Comparison of ENCODE assay signal across 11 cellular contexts in genomic region chr16:84177740-84178070, GRCh38. TPM values are rescaled to one million over a fixed set of nuclear protein-coding genes. Genes with fewer than 3 reads are reported as not detected.
DNase-seq lines count a peak whose midpoint lies in the region; ATAC-seq and TF ChIP-seq lines count a peak whose summit lies in the region.
"Had no signal": no experiment of that assay in that cellular context is flagged by ENCODE, and none has a peak within 500 bp of the region (broad histone marks: within the 10 kb centered on the region; RNA-seq: fewer than 3 reads in every experiment).

No MANE protein-coding gene starts in this region.

- H3K4me1 ChIP-seq in RWPE2 (ENCODE audit: insufficient read depth, poor library complexity, severe bottlenecking) (peaks cover 16% of the 10 kb centered on the region), esophagus squamous epithelium (peaks cover 20 to 52% (median 28%) of the 10 kb centered on the region in 3 donors), trophoblast cell (ENCODE audit: control insufficient read depth in 1 of 2, insufficient read depth in 2 of 2, low read length in 2 of 2) (peaks cover 21 to 22% of the 10 kb centered on the region in 2 experiments)

- H3K14ac ChIP-seq in trophoblast cell (ENCODE audit: low read length) = peak overlapping the region; percentile 28

- intact Hi-C loops in esophagus squamous epithelium (cut with DNase I) = no loop called here

- no peak overlapping the region for H3K9ac ChIP-seq in trophoblast cell (ENCODE audit: low read length)

- H2BK120ac ChIP-seq in trophoblast cell (ENCODE audit: insufficient read depth, low read length, poor library complexity) = peak overlapping the region; percentile 59

- no peak overlapping the region for H2AFZ ChIP-seq in trophoblast cell (ENCODE audit: insufficient read depth, low read length, poor library complexity)

- H2BK5ac ChIP-seq in trophoblast cell (ENCODE audit: low read depth, low read length, poor library complexity) = peak overlapping the region; percentile 8

- H3K79me2 ChIP-seq in trophoblast cell (ENCODE audit: control insufficient read depth, insufficient read depth, low read length, poor library complexity) = peaks cover 4% of the 10 kb centered on the region

- H4K91ac ChIP-seq in trophoblast cell (ENCODE audit: low read depth, low read length) = peak overlapping the region; percentile 40

- TF ChIP-seq CTCF in RWPE2 (IDR thresholded peaks at IDR 0.05; ENCODE audit: poor library complexity, severe bottlenecking) (no peak), esophagus squamous epithelium (IDR thresholded peaks at IDR 0.05) (no peak)

- H3K4me3 ChIP-seq in RWPE2 (ENCODE audit: severe bottlenecking) (no peak overlapping the region), esophagus squamous epithelium (no peak overlapping the region), trophoblast cell (ENCODE audit: low read depth, low read length) (no peak overlapping the region)

- H3K27ac ChIP-seq in RWPE2 (ENCODE audit: poor library complexity, severe bottlenecking) = peak overlapping the region; percentile 67
- peak overlapping the region; percentile 60 to 87 (median 78) for H3K27ac ChIP-seq in esophagus squamous epithelium
- peak overlapping the region; percentile 46 for H3K27ac ChIP-seq in trophoblast cell (ENCODE audit: low read depth, low read length)

- no peak overlapping the region for H2AK5ac ChIP-seq in trophoblast cell (ENCODE audit: low read length)

- H3K18ac ChIP-seq in trophoblast cell (ENCODE audit: low read length) = peak overlapping the region; percentile 20

- H3K23ac ChIP-seq in trophoblast cell (ENCODE audit: low read length) = no peak overlapping the region

- H4K12ac ChIP-seq in trophoblast cell (ENCODE audit: low read depth, low read length) = no peak overlapping the region

- peak overlapping the region; percentile 9 for H2BK12ac ChIP-seq in trophoblast cell (ENCODE audit: low read length)

- ATAC-seq in RWPE2 (ENCODE audit: low read depth) (no peak), GM18867 (IDR thresholded peaks at IDR 0.05; ENCODE audit: unreplicated experiment) (no peak)

- no peak overlapping the region for H3K4me2 ChIP-seq in trophoblast cell (ENCODE audit: low read length)

- H3K79me1 ChIP-seq in trophoblast cell (ENCODE audit: low read length) = peaks cover 8% of the 10 kb centered on the region

- H3K9me3 ChIP-seq in RWPE2 (ENCODE audit: severe bottlenecking) (no peaks in the 10 kb centered on the region), esophagus squamous epithelium (no peaks in the 10 kb centered on the region), trophoblast cell (ENCODE audit: insufficient read depth, low read depth, low read length) (no peaks in the 10 kb centered on the region)

- H3K27me3 ChIP-seq in RWPE2 (ENCODE audit: insufficient read depth, poor library complexity, severe bottlenecking) = no peaks in the 10 kb centered on the region
- no peaks in the 10 kb centered on the region for H3K27me3 ChIP-seq in esophagus squamous epithelium
- H3K27me3 ChIP-seq in trophoblast cell (ENCODE audit: insufficient read depth, low read length) = no peaks in the 10 kb centered on the region

- H3K4ac ChIP-seq in trophoblast cell (ENCODE audit: low read depth, low read length) = no peak overlapping the region

- 26 to 48% methylated on average over 8 of the region's 9 CpGs for WGBS in esophagus squamous epithelium, 2 donors
- no CpG with 5 or more reads among the region's 9 CpGs for WGBS in trophoblast cell (ENCODE audit: extremely low coverage, insufficient coverage, insufficient read length)

- DNase-seq in AG08395 (ENCODE audit: low spot score) = peak; percentile 32
- DNase-seq in RWPE2 (ENCODE audit: low spot score) = no peak
- no peak for DNase-seq in esophagus squamous epithelium (lab: John Stamatoyannopoulos, UW)
- DNase-seq in trophoblast cell = peak; percentile 32
- DNase-seq in HT-29 (ENCODE audit: low spot score) = no peak
- DNase-seq in activated CD8-positive, alpha-beta memory T cell treated with anti-CD3 and anti-CD28 coated beads, Interleukin-2, amount 50 U/mL, for 4 hours = no peak
- DNase-seq in NCI-H2171 treated with DMSO at 0.1 percent for 48 hours (lab: John Stamatoyannopoulos, UW) = no peak
- DNase-seq: activated gamma-delta T cell treated with Interleukin-2 at 50 U/mL for 16 hours, RPMI8226 had no signal

- peak overlapping the region; percentile 30 for H4K8ac ChIP-seq in trophoblast cell (ENCODE audit: low read depth, low read length)

- TF ChIP-seq POLR2A in esophagus squamous epithelium (IDR thresholded peaks at IDR 0.05) = no peak

- peaks cover 22% of the 10 kb centered on the region for H3K36me3 ChIP-seq in RWPE2 (ENCODE audit: low read depth)
- peaks cover 22 to 49% (median 24%) of the 10 kb centered on the region in 3 donors for H3K36me3 ChIP-seq in esophagus squamous epithelium
- H3K36me3 ChIP-seq in trophoblast cell (ENCODE audit: control insufficient read depth in 1 of 2, insufficient read depth in 2 of 2, low read length in 2 of 2) = peaks cover 46% of the 10 kb centered on the region in 2 experiments

RNA-seq across cellular contexts. Expression of gene TAF1C, which starts 9.2 kb away (rescaled TPM):
- total RNA-seq in esophagus squamous epithelium = 10 to 100 TPM; 23.9 to 43.7 (median 32.1) TPM
- polyA plus RNA-seq in trophoblast cell (2013) = 34.5 and 38.5 TPM in 2 replicates
- total RNA-seq in HT-29 (2014; rRNA removed; shearing (Covaris generic)) = 39.8 and 47.0 TPM in 2 replicates

RNA-seq across cellular contexts. Expression of gene ADAD2, which starts 13.3 kb away (rescaled TPM):
- 1 to 10 TPM in 3 of 4 donors, not detected in 1; 1.1 to 4.2 (median 1.9) TPM for total RNA-seq in esophagus squamous epithelium
- not detected in 2 replicates for polyA plus RNA-seq in trophoblast cell (2013)
- not detected in 2 replicates for total RNA-seq in HT-29 (2014; rRNA removed; shearing (Covaris generic))

RNA-seq across cellular contexts. Expression of gene DNAAF1, which starts 32.6 kb away (rescaled TPM):
- under 1 TPM in 1 of 4 donors, not detected in 3; under 0.01 TPM for total RNA-seq in esophagus squamous epithelium
- 0.07 and 0.10 TPM in 2 replicates for polyA plus RNA-seq in trophoblast cell (2013)
- 0.03 and 0.08 TPM in 2 replicates for total RNA-seq in HT-29 (2014; rRNA removed; shearing (Covaris generic))
- total RNA-seq: left cardiac atrium had no signal

RNA-seq across cellular contexts. Expression of gene HSDL1, which starts 32.7 kb away (rescaled TPM):
- total RNA-seq in esophagus squamous epithelium = 1 to 10 TPM; 5.0 to 9.7 (median 8.6) TPM
- 17.6 and 19.2 TPM in 2 replicates for polyA plus RNA-seq in trophoblast cell (2013)
- total RNA-seq in HT-29 (2014; rRNA removed; shearing (Covaris generic)) = 5.8 and 6.6 TPM in 2 replicates

Comparison
In these comparisons a context has a peak if more than half of its experiments do, and no peak if none do; other contexts are left out.
1. DNase-seq: peak in AG08395 (single experiment) and trophoblast cell (2 of 2); none in RWPE2 (single experiment), esophagus squamous epithelium (single experiment), HT-29 (single experiment), activated CD8-positive, alpha-beta memory T cell treated with anti-CD3 and anti-CD28 coated beads, Interleukin-2, amount 50 U/mL, for 4 hours (single experiment) and NCI-H2171 treated with DMSO at 0.1 percent for 48 hours (single experiment).
2. Peak in every context shown above with its lines, with median percentiles within 50 percentile points of each other: H3K27ac ChIP-seq.